1 cellular context compared by ENCODE assay signal in genomic region chr22:29837780-29838598, GRCh38.
TF ChIP-seq lines count a peak whose summit lies in the region.

Gene ASCC2, minus strand, starts transcription at chr22:29838274. Its CDS starts 5,949 bp downstream, at chr22:29832325.

TF ChIP-seq in HepG2, 621 proteins besides CTCF, POLR2A, EP300 and RAD21 (continued from another document and continues in another):
- TF ChIP-seq MXD4 (CRISPR knock-in tag; IDR thresholded peaks at IDR 0.05) (peak; percentile 67; the same call in 1 of the 2 replicates), STAT6 (CRISPR knock-in tag; IDR thresholded peaks at IDR 0.05; ENCODE audit: borderline replicate concordance) (peak; percentile 33; the same call in 1 of the 2 replicates), ZNF704 (CRISPR knock-in tag; IDR thresholded peaks at IDR 0.05; ENCODE audit: borderline replicate concordance) (0 out of 2 replicates have a peak, but pooled peaks have one; percentile 30), ZFAT (CRISPR knock-in tag; conservative IDR thresholded peaks at IDR 0.05) (no peak), PRDM4 (CRISPR knock-in tag; IDR thresholded peaks at IDR 0.05; ENCODE audit: borderline replicate concordance) (no peak), CEBPG (CRISPR knock-in tag; IDR thresholded peaks at IDR 0.05) (0 out of 2 replicates have a peak, but pooled peaks have one; percentile 11), ZBTB43 (CRISPR knock-in tag; conservative IDR thresholded peaks at IDR 0.05) (0 out of 2 replicates have a peak, but pooled peaks have one; percentile 21), ZNF274 (CRISPR knock-in tag; IDR thresholded peaks at IDR 0.05) (0 out of 2 replicates have a peak, but pooled peaks have one; percentile 38), NRL (CRISPR knock-in tag; IDR thresholded peaks at IDR 0.05; ENCODE audit: borderline replicate concordance) (0 out of 2 replicates have a peak, but pooled peaks have one; percentile 28), ZHX2 (IDR thresholded peaks at IDR 0.05; ENCODE audit: low read depth) (no peak), ZHX2 (CRISPR knock-in tag; IDR thresholded peaks at IDR 0.05; ENCODE audit: borderline replicate concordance) (peak; percentile 47; the same call in 1 of the 2 replicates), ZFP36L2 (CRISPR knock-in tag; IDR thresholded peaks at IDR 0.05) (no peak), RARA (CRISPR knock-in tag; IDR thresholded peaks at IDR 0.05) (no peak; the same call in 1 of the 2 replicates), ZNF451 (CRISPR knock-in tag; IDR thresholded peaks at IDR 0.05) (peak; percentile 84; the same call in 1 of the 2 replicates), ZNF652 (CRISPR knock-in tag; IDR thresholded peaks at IDR 0.05; ENCODE audit: borderline replicate concordance, low read depth) (0 out of 2 replicates have a peak, but pooled peaks have one; percentile 20), RBM39 (IDR thresholded peaks at IDR 0.05; ENCODE audit: low read depth, low read length, poor library complexity, severe bottlenecking) (peak; percentile 46), GATAD1 (CRISPR knock-in tag; IDR thresholded peaks at IDR 0.05) (peak; percentile 84), ZFP90 (CRISPR knock-in tag; IDR thresholded peaks at IDR 0.05; ENCODE audit: borderline replicate concordance) (peak; percentile 68; the same call in 1 of the 2 replicates), POLR2AphosphoS5 (IDR thresholded peaks at IDR 0.05; ENCODE audit: low read depth, low read length) (peak; percentile 88), TARDBP (CRISPR knock-in tag; IDR thresholded peaks at IDR 0.05) (peak; percentile 55; the same call in 1 of the 2 replicates), ZNF30 (CRISPR knock-in tag; IDR thresholded peaks at IDR 0.05) (no peak), TGIF2 (CRISPR knock-in tag; IDR thresholded peaks at IDR 0.05) (peak; percentile 93), ZNF101 (CRISPR knock-in tag; IDR thresholded peaks at IDR 0.05; ENCODE audit: borderline replicate concordance, low read depth) (no peak), ZNF383 (CRISPR knock-in tag; IDR thresholded peaks at IDR 0.05; ENCODE audit: borderline replicate concordance) (no peak), RXRB (CRISPR knock-in tag; IDR thresholded peaks at IDR 0.05; ENCODE audit: borderline replicate concordance) (peak; percentile 78), ZFP82 (CRISPR knock-in tag; IDR thresholded peaks at IDR 0.05; ENCODE audit: borderline replicate concordance) (0 out of 2 replicates have a peak, but pooled peaks have one; percentile 35), TRIM24 (CRISPR knock-in tag; IDR thresholded peaks at IDR 0.05) (no peak), ZGPAT (CRISPR knock-in tag; IDR thresholded peaks at IDR 0.05) (peak; percentile 68; the same call in 1 of the 2 replicates), RXRA (CRISPR knock-in tag; IDR thresholded peaks at IDR 0.05) (peak; percentile 78), RFXAP (CRISPR knock-in tag; IDR thresholded peaks at IDR 0.05; ENCODE audit: borderline replicate concordance) (peak; percentile 90), HNF4G (IDR thresholded peaks at IDR 0.05; ENCODE audit: borderline replicate concordance, low read depth, low read length) (0 out of 2 replicates have a peak, but pooled peaks have one; percentile 25), HNF4G (CRISPR knock-in tag; IDR thresholded peaks at IDR 0.05; ENCODE audit: borderline replicate concordance, low read depth) (no peak), ZNF572 (CRISPR knock-in tag; IDR thresholded peaks at IDR 0.05) (0 out of 2 replicates have a peak, but pooled peaks have one; percentile 13)
- TF ChIP-seq, protein P1, sequence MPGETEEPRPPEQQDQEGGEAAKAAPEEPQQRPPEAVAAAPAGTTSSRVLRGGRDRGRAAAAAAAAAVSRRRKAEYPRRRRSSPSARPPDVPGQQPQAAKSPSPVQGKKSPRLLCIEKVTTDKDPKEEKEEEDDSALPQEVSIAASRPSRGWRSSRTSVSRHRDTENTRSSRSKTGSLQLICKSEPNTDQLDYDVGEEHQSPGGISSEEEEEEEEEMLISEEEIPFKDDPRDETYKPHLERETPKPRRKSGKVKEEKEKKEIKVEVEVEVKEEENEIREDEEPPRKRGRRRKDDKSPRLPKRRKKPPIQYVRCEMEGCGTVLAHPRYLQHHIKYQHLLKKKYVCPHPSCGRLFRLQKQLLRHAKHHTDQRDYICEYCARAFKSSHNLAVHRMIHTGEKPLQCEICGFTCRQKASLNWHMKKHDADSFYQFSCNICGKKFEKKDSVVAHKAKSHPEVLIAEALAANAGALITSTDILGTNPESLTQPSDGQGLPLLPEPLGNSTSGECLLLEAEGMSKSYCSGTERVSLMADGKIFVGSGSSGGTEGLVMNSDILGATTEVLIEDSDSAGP (CRISPR knock-in tag; IDR thresholded peaks at IDR 0.05; ENCODE audit: borderline replicate concordance): peak; percentile 65; the same call in 1 of the 2 replicates
- TF ChIP-seq, protein P2, sequence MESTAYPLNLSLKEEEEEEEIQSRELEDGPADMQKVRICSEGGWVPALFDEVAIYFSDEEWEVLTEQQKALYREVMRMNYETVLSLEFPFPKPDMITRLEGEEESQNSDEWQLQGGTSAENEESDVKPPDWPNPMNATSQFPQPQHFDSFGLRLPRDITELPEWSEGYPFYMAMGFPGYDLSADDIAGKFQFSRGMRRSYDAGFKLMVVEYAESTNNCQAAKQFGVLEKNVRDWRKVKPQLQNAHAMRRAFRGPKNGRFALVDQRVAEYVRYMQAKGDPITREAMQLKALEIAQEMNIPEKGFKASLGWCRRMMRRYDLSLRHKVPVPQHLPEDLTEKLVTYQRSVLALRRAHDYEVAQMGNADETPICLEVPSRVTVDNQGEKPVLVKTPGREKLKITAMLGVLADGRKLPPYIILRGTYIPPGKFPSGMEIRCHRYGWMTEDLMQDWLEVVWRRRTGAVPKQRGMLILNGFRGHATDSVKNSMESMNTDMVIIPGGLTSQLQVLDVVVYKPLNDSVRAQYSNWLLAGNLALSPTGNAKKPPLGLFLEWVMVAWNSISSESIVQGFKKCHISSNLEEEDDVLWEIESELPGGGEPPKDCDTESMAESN (CRISPR knock-in tag; conservative IDR thresholded peaks at IDR 0.05): peak; percentile 78
- TF ChIP-seq, protein P3, sequence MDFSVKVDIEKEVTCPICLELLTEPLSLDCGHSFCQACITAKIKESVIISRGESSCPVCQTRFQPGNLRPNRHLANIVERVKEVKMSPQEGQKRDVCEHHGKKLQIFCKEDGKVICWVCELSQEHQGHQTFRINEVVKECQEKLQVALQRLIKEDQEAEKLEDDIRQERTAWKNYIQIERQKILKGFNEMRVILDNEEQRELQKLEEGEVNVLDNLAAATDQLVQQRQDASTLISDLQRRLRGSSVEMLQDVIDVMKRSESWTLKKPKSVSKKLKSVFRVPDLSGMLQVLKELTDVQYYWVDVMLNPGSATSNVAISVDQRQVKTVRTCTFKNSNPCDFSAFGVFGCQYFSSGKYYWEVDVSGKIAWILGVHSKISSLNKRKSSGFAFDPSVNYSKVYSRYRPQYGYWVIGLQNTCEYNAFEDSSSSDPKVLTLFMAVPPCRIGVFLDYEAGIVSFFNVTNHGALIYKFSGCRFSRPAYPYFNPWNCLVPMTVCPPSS (IDR thresholded peaks at IDR 0.05): no peak
